ENCODE assay signal across 8 cellular contexts in genomic region chr2:39435974-39436591, GRCh38. TPM values are rescaled to one million over a fixed set of nuclear protein-coding genes. Genes with fewer than 3 reads are reported as not detected.
DNase-seq lines count a peak whose midpoint lies in the region; ATAC-seq and TF ChIP-seq lines count a peak whose summit lies in the region.

No MANE protein-coding gene starts in this region.

- H3K4me3 Mint-ChIP-seq in activated CD4-positive, alpha-beta T cell treated with anti-CD3 and anti-CD28 coated beads, Interleukin-2, amount 10 ng/mL, durations not matched to agents 7 days and 5 days, result peak overlapping the region; percentile 83
- H3K4me3 Mint-ChIP-seq in stimulated activated naive CD8-positive, alpha-beta T cell treated with anti-CD3 and anti-CD28 coated beads, Interleukin-15, amount 100 ng/mL, for 72 hours, result peak overlapping the region; percentile 90 to 95

- H3K4me1 ChIP-seq in mammary epithelial cell (ENCODE audit: insufficient read depth, low read length), result peaks cover 43% of the 10 kb centered on the region

- peak overlapping the region; percentile 98 for H2AFZ ChIP-seq in mammary epithelial cell (ENCODE audit: low read depth, low read length)

- no peaks in the 10 kb centered on the region for H3K36me3 Mint-ChIP-seq in activated CD4-positive, alpha-beta T cell treated with anti-CD3 and anti-CD28 coated beads, Interleukin-2, amount 10 ng/mL, durations not matched to agents 7 days and 5 days (ENCODE audit: low read depth)

- H3K4me1 Mint-ChIP-seq in activated CD4-positive, alpha-beta T cell treated with anti-CD3 and anti-CD28 coated beads, Interleukin-2, amount 10 ng/mL, durations not matched to agents 7 days and 5 days, result peaks cover 56% of the 10 kb centered on the region
- peaks cover 59% of the 10 kb centered on the region for H3K4me1 Mint-ChIP-seq in stimulated activated naive CD8-positive, alpha-beta T cell treated with anti-CD3 and anti-CD28 coated beads, Interleukin-15, amount 100 ng/mL, for 72 hours

- BruUV-seq in mammary epithelial cell (replicated peaks; lab: Mats Ljungman, UMichigan), result no TSS peak

- H3K36me3 ChIP-seq in MG63, result peaks cover 3% of the 10 kb centered on the region; the same call in 1 of the 2 replicates
- H3K36me3 ChIP-seq in mammary epithelial cell (ENCODE audit: insufficient read depth, low read length), result no peaks in the 10 kb centered on the region
- H3K36me3 ChIP-seq in kidney epithelial cell (ENCODE audit: control insufficient read depth, insufficient read depth, low read length), result no peaks in the 10 kb centered on the region

- H3K9me3 ChIP-seq in MG63, result no peaks in the 10 kb centered on the region
- H3K9me3 ChIP-seq in mammary epithelial cell (replicated peaks; ENCODE audit: insufficient read depth, low read length), result no peaks in the 10 kb centered on the region

- H3K4me3 ChIP-seq in MG63 (peak overlapping the region; percentile 85), mammary epithelial cell (replicated peaks in 1 of 3; ENCODE audit: insufficient read depth in 1 of 3, low read depth in 2 of 3, low read length in 3 of 3) (peak overlapping the region; percentile 81 to 94 (median 89)), kidney epithelial cell (ENCODE audit: low read depth, low read length) (peak overlapping the region; percentile 86)

- intact Hi-C loops in mammary epithelial cell (cut with micrococcal nuclease), result loop anchor here (2.0 to 5.0 kb wide), 4 partner anchors 25 to 261 kb away; no protein-coding TSS in a partner anchor

- CTCF ChIA-PET in activated CD4-positive, alpha-beta T cell treated with anti-CD3 and anti-CD28 coated beads, Interleukin-2, amount 10 ng/mL, durations not matched to agents 7 days and 5 days (lab: Charles Lee), result interaction anchor here (0.7 kb wide), 1 partner anchor 33 kb away, joined by 3 read pairs; no protein-coding TSS in a partner anchor
- CTCF ChIA-PET in mammary epithelial cell (lab: Charles Lee; ENCODE audit: low non-redundant PET), result no interaction called here

- H3K27ac ChIP-seq in mammary epithelial cell (ENCODE audit: insufficient read depth, low read depth, low read length), result peak overlapping the region; percentile 82

- no peak for TF ChIP-seq CTCF in mammary epithelial cell (conservative IDR thresholded peaks at IDR 0.05 in 1 of 2, IDR thresholded peaks at IDR 0.05 in 1 of 2; ENCODE audit: extremely low read depth in 1 of 2, insufficient read depth in 1 of 2, low read depth in 1 of 2, low read length in 2 of 2)
- TF ChIP-seq CTCF in kidney epithelial cell (IDR thresholded peaks at IDR 0.05; ENCODE audit: insufficient read depth, low read length, poor library complexity, severe bottlenecking), result no peak

- ATAC-seq in stimulated activated naive CD8-positive, alpha-beta T cell treated with anti-CD3 and anti-CD28 coated beads, Interleukin-15, amount 100 ng/mL, for 72 hours, result peak; percentile 1
- ATAC-seq in GM18519 (IDR thresholded peaks at IDR 0.05; ENCODE audit: low FRiP score, unreplicated experiment), result no peak

- peak overlapping the region; percentile 99 for H3K4me2 ChIP-seq in mammary epithelial cell (ENCODE audit: insufficient read depth, low read depth, low read length)

- in situ Hi-C loops in mammary epithelial cell (cut with MboI; ENCODE audit: low sequenced_read_pairs in 2 of 2), result loop anchor here in 1 of 2 donors (10.0 kb wide), 1 partner anchor 51 kb away; no protein-coding TSS in a partner anchor

- H3K27ac Mint-ChIP-seq in activated CD4-positive, alpha-beta T cell treated with anti-CD3 and anti-CD28 coated beads, Interleukin-2, amount 10 ng/mL, durations not matched to agents 7 days and 5 days, result peak overlapping the region; percentile 81
- H3K27ac Mint-ChIP-seq in stimulated activated naive CD8-positive, alpha-beta T cell treated with anti-CD3 and anti-CD28 coated beads, Interleukin-15, amount 100 ng/mL, for 72 hours, result peak overlapping the region; percentile 59 to 71

- H3K9ac ChIP-seq in mammary epithelial cell (ENCODE audit: insufficient read depth, low read length), result peak overlapping the region; percentile 93

- DNase-seq in activated CD4-positive, alpha-beta T cell treated with anti-CD3 and anti-CD28 coated beads, Interleukin-2, amount 10 ng/mL, durations not matched to agents 7 days and 5 days, result no peak
- no peak for DNase-seq in activated CD4-positive, alpha-beta T cell treated with anti-CD3 and anti-CD28 coated beads for 4 hours
- peak; percentile 65 for DNase-seq in MG63
- DNase-seq in mammary epithelial cell, result peak; percentile 39
- DNase-seq in kidney epithelial cell (ENCODE audit: low read depth), result no peak
- DNase-seq in stimulated activated naive CD8-positive, alpha-beta T cell treated with anti-CD3 and anti-CD28 coated beads, Interleukin-15, amount 100 ng/mL, for 72 hours, result no peak
- no peak for DNase-seq in NCI-H187 treated with DMSO at 0.1 percent for 48 hours (lab: John Stamatoyannopoulos, UW)

- WGBS in mammary epithelial cell (ENCODE audit: low coverage, missing lambda C conversion rate), result under 1% methylated on average over 15 of the region's 16 CpGs

- dilution Hi-C loops in mammary epithelial cell (cut with HindIII; ENCODE audit: low sequenced_read_pairs), result no loop called here

- POLR2A ChIA-PET in activated CD4-positive, alpha-beta T cell treated with anti-CD3 and anti-CD28 coated beads, Interleukin-2, amount 10 ng/mL, durations not matched to agents 7 days and 5 days (lab: Charles Lee), result no interaction called here

- H3K27me3 Mint-ChIP-seq in activated CD4-positive, alpha-beta T cell treated with anti-CD3 and anti-CD28 coated beads, Interleukin-2, amount 10 ng/mL, durations not matched to agents 7 days and 5 days, result no peaks in the 10 kb centered on the region
- H3K27me3 Mint-ChIP-seq in stimulated activated naive CD8-positive, alpha-beta T cell treated with anti-CD3 and anti-CD28 coated beads, Interleukin-15, amount 100 ng/mL, for 72 hours, result no peaks in the 10 kb centered on the region

- H3K27me3 ChIP-seq in MG63 (no peaks in the 10 kb centered on the region), mammary epithelial cell (ENCODE audit: insufficient read depth, low read length) (no peaks in the 10 kb centered on the region), kidney epithelial cell (ENCODE audit: control insufficient read depth, insufficient read depth, low read length) (no peaks in the 10 kb centered on the region)

- peaks cover 2% of the 10 kb centered on the region for H3K9me3 Mint-ChIP-seq in activated CD4-positive, alpha-beta T cell treated with anti-CD3 and anti-CD28 coated beads, Interleukin-2, amount 10 ng/mL, durations not matched to agents 7 days and 5 days
- no peaks in the 10 kb centered on the region for H3K9me3 Mint-ChIP-seq in stimulated activated naive CD8-positive, alpha-beta T cell treated with anti-CD3 and anti-CD28 coated beads, Interleukin-15, amount 100 ng/mL, for 72 hours

- H3K79me2 ChIP-seq in mammary epithelial cell (ENCODE audit: insufficient read depth, low read length), result peaks cover 65% of the 10 kb centered on the region

- H4K20me1 ChIP-seq in mammary epithelial cell (ENCODE audit: insufficient read depth, low read length), result no peaks in the 10 kb centered on the region

RNA-seq across cellular contexts. Expression of gene MAP4K3, which starts 1.0 kb away (rescaled TPM):
- 1 to 10 TPM; 8.1 to 8.7 TPM for total RNA-seq in activated CD4-positive, alpha-beta T cell treated with anti-CD3 and anti-CD28 coated beads, Interleukin-2, amount 10 ng/mL, durations not matched to agents 7 days and 5 days
- 8.7 and 15.6 TPM in 2 replicates for total RNA-seq in MG63 (2014; rRNA removed; shearing (Covaris generic); ENCODE audit: low replicate concordance)
- total RNA-seq in mammary epithelial cell (10 to 100 TPM; 25.7 to 43.3 TPM), kidney epithelial cell (24.5 and 25.7 TPM in 2 replicates)
- 9.2 TPM for polyA plus RNA-seq in mammary epithelial cell
- 8.3 TPM for polyA minus RNA-seq in mammary epithelial cell

Comparison
In these comparisons a context has a peak if more than half of its experiments do, and no peak if none do; other contexts are left out.
1. DNase-seq: peak in MG63 (single experiment) and mammary epithelial cell (single experiment); none in activated CD4-positive, alpha-beta T cell treated with anti-CD3 and anti-CD28 coated beads, Interleukin-2, amount 10 ng/mL, durations not matched to agents 7 days and 5 days (single experiment), activated CD4-positive, alpha-beta T cell treated with anti-CD3 and anti-CD28 coated beads for 4 hours (0 of 2), kidney epithelial cell (single experiment), stimulated activated naive CD8-positive, alpha-beta T cell treated with anti-CD3 and anti-CD28 coated beads, Interleukin-15, amount 100 ng/mL, for 72 hours (0 of 2) and NCI-H187 treated with DMSO at 0.1 percent for 48 hours (single experiment).
2. Peak in every context shown above with its lines, with median percentiles within 50 percentile points of each other: H3K4me3 ChIP-seq.